12 cellular contexts compared by ENCODE assay signal in genomic region chr2:105858868-105859693, GRCh38.
DNase-seq lines count a peak whose midpoint lies in the region; ATAC-seq and TF ChIP-seq lines count a peak whose summit lies in the region.
"Had no signal": no experiment of that assay in that cellular context is flagged by ENCODE, and none has a peak within 500 bp of the region (broad histone marks: within the 10 kb centered on the region; RNA-seq: fewer than 3 reads in every experiment).

No MANE protein-coding gene starts in this region.

- no peak for TF ChIP-seq CTCF in esophagus squamous epithelium (IDR thresholded peaks at IDR 0.05)
- TF ChIP-seq CTCF in progenitor cell of endocrine pancreas (IDR thresholded peaks at IDR 0.05; ENCODE audit: unreplicated experiment), result no peak
- no peak for TF ChIP-seq CTCF in brain microvascular endothelial cell (IDR thresholded peaks at IDR 0.05; ENCODE audit: low read depth, low read length, missing control alignments)

- intact Hi-C loops in CD4-positive, alpha-beta memory T cell (cut with micrococcal nuclease), result no loop called here
- intact Hi-C loops in esophagus squamous epithelium (cut with DNase I), result no loop called here

- peak overlapping the region; percentile 6 to 20 for H3K4me3 ChIP-seq in CD4-positive, alpha-beta memory T cell (ENCODE audit: low read length in 2 of 2)
- H3K4me3 ChIP-seq in esophagus squamous epithelium (no peak overlapping the region), brain microvascular endothelial cell (ENCODE audit: low read depth, low read length) (no peak overlapping the region)
- H3K4me3 ChIP-seq: BLaER1 had no signal

- H3K27ac Mint-ChIP-seq in CD4-positive, alpha-beta memory T cell, result peak overlapping the region; percentile 92 to 99 (median 95)
- H3K27ac Mint-ChIP-seq in activated CD4-positive, alpha-beta memory T cell treated with anti-CD3 and anti-CD28 coated beads, Interleukin-2, amount 10 ng/mL, durations not matched to agents 7 days and 5 days, result peak overlapping the region; percentile 56
- no peak overlapping the region for H3K27ac Mint-ChIP-seq in progenitor cell of endocrine pancreas
- H3K27ac Mint-ChIP-seq: dendritic cell treated with granulocyte-macrophage colony-stimulating factor and Interleukin-4, amounts not matched to agents 40 ng/mL and 50 ng/mL, for 4 days had no signal

- DNase-seq in CD4-positive, alpha-beta memory T cell, result peak in 1 of 5 donors; percentile 59
- DNase-seq in activated CD4-positive, alpha-beta memory T cell treated with anti-CD3 and anti-CD28 coated beads, Interleukin-2, amount 10 ng/mL, durations not matched to agents 7 days and 5 days, result no peak
- DNase-seq in esophagus squamous epithelium (lab: John Stamatoyannopoulos, UW), result no peak
- no peak for DNase-seq in progenitor cell of endocrine pancreas (ENCODE audit: low spot score, unreplicated experiment)
- no peak for DNase-seq in brain microvascular endothelial cell
- no peak for DNase-seq in Ammon's horn (ENCODE audit: low spot score)
- DNase-seq: hippocampal formation, NCI-H510A treated with DMSO at 0.1 percent for 48 hours had no signal

- H3K4me1 Mint-ChIP-seq in CD4-positive, alpha-beta memory T cell, result peaks cover 76 to 94% (median 86%) of the 10 kb centered on the region in 4 donors
- peaks cover 91% of the 10 kb centered on the region for H3K4me1 Mint-ChIP-seq in activated CD4-positive, alpha-beta memory T cell treated with anti-CD3 and anti-CD28 coated beads, Interleukin-2, amount 10 ng/mL, durations not matched to agents 7 days and 5 days
- H3K4me1 Mint-ChIP-seq in progenitor cell of endocrine pancreas (ENCODE audit: low read depth), result peaks cover 1% of the 10 kb centered on the region

- H3K4me1 ChIP-seq in CD4-positive, alpha-beta memory T cell (ENCODE audit: insufficient read depth, low read length), result peaks cover 98% of the 10 kb centered on the region
- H3K4me1 ChIP-seq in esophagus squamous epithelium, result peaks cover 16 to 80% (median 51%) of the 10 kb centered on the region in 3 donors
- H3K4me1 ChIP-seq: BLaER1 had no signal

- in situ Hi-C loops in brain microvascular endothelial cell (cut with HindIII; ENCODE audit: low pct_ligation_motif_present, low sequenced_read_pairs), result no loop called here

- no peak for TF ChIP-seq POLR2A in esophagus squamous epithelium (IDR thresholded peaks at IDR 0.05)

- no peaks in the 10 kb centered on the region for H3K9me3 Mint-ChIP-seq in CD4-positive, alpha-beta memory T cell
- H3K9me3 Mint-ChIP-seq in activated CD4-positive, alpha-beta memory T cell treated with anti-CD3 and anti-CD28 coated beads, Interleukin-2, amount 10 ng/mL, durations not matched to agents 7 days and 5 days, result no peaks in the 10 kb centered on the region
- no peaks in the 10 kb centered on the region for H3K9me3 Mint-ChIP-seq in progenitor cell of endocrine pancreas (ENCODE audit: low read depth)
- H3K9me3 Mint-ChIP-seq: dendritic cell treated with granulocyte-macrophage colony-stimulating factor and Interleukin-4, amounts not matched to agents 40 ng/mL and 50 ng/mL, for 4 days had no signal

- peaks cover 45 to 72% of the 10 kb centered on the region in 2 donors for H3K36me3 Mint-ChIP-seq in CD4-positive, alpha-beta memory T cell
- H3K36me3 Mint-ChIP-seq in activated CD4-positive, alpha-beta memory T cell treated with anti-CD3 and anti-CD28 coated beads, Interleukin-2, amount 10 ng/mL, durations not matched to agents 7 days and 5 days (ENCODE audit: low read depth), result peaks cover 74% of the 10 kb centered on the region
- peaks cover 16% of the 10 kb centered on the region for H3K36me3 Mint-ChIP-seq in progenitor cell of endocrine pancreas (ENCODE audit: insufficient read depth)

- CTCF ChIA-PET in CD4-positive, alpha-beta memory T cell (lab: Charles Lee; ENCODE audit: partially characterized antibody), result interaction anchor here (1.0 to 3.9 kb wide), 7 partner anchors 11 to 236 kb away, joined by 3 to 29 read pairs (median 4); no protein-coding TSS in a partner anchor
- CTCF ChIA-PET in activated CD4-positive, alpha-beta memory T cell treated with anti-CD3 and anti-CD28 coated beads, Interleukin-2, amount 10 ng/mL, durations not matched to agents 7 days and 5 days (lab: Charles Lee), result interaction anchor here (0.6 to 2.1 kb wide), 5 partner anchors 69 to 494 kb away, joined by 3 to 6 read pairs (median 3); no protein-coding TSS in a partner anchor

- peak overlapping the region in 7 of 8 donors; percentile 57 to 94 (median 81) for H3K4me3 Mint-ChIP-seq in CD4-positive, alpha-beta memory T cell
- no peak overlapping the region for H3K4me3 Mint-ChIP-seq in activated CD4-positive, alpha-beta memory T cell treated with anti-CD3 and anti-CD28 coated beads, Interleukin-2, amount 10 ng/mL, durations not matched to agents 7 days and 5 days
- H3K4me3 Mint-ChIP-seq in progenitor cell of endocrine pancreas (ENCODE audit: low read depth), result no peak overlapping the region
- H3K4me3 Mint-ChIP-seq: dendritic cell treated with granulocyte-macrophage colony-stimulating factor and Interleukin-4, amounts not matched to agents 40 ng/mL and 50 ng/mL, for 4 days had no signal

- peak overlapping the region; percentile 81 for H3K27ac ChIP-seq in CD4-positive, alpha-beta memory T cell (ENCODE audit: low read depth, low read length)
- H3K27ac ChIP-seq in esophagus squamous epithelium (peak overlapping the region; percentile 39 to 84 (median 59)), brain microvascular endothelial cell (no peak overlapping the region)
- H3K27ac ChIP-seq: BLaER1 had no signal

- H3K27me3 Mint-ChIP-seq in CD4-positive, alpha-beta memory T cell, result no peaks in the 10 kb centered on the region
- H3K27me3 Mint-ChIP-seq in activated CD4-positive, alpha-beta memory T cell treated with anti-CD3 and anti-CD28 coated beads, Interleukin-2, amount 10 ng/mL, durations not matched to agents 7 days and 5 days, result no peaks in the 10 kb centered on the region
- H3K27me3 Mint-ChIP-seq in progenitor cell of endocrine pancreas, result no peaks in the 10 kb centered on the region
- H3K27me3 Mint-ChIP-seq: dendritic cell treated with granulocyte-macrophage colony-stimulating factor and Interleukin-4, amounts not matched to agents 40 ng/mL and 50 ng/mL, for 4 days had no signal

- H3K36me3 ChIP-seq in CD4-positive, alpha-beta memory T cell (ENCODE audit: insufficient read depth, low read length), result peaks cover 11% of the 10 kb centered on the region
- peaks cover 0 to 15% (median 3%) of the 10 kb centered on the region in 3 donors for H3K36me3 ChIP-seq in esophagus squamous epithelium
- no peaks in the 10 kb centered on the region for H3K36me3 ChIP-seq in brain microvascular endothelial cell (replicated peaks)

- ATAC-seq in GM21515 (IDR thresholded peaks at IDR 0.05; ENCODE audit: unreplicated experiment) (peak; percentile 51), GM18867 (IDR thresholded peaks at IDR 0.05; ENCODE audit: unreplicated experiment) (no peak)

- 40 to 47% methylated on average over 5 to 8 of the region's 8 CpGs for WGBS in esophagus squamous epithelium, 2 donors

- POLR2A ChIA-PET in CD4-positive, alpha-beta memory T cell (lab: Charles Lee; ENCODE audit: partially characterized antibody), result interaction anchor here (0.7 to 5.3 kb wide), 14 partner anchors 11 to 235 kb away, joined by 3 to 34 read pairs (median 4); no protein-coding TSS in a partner anchor
- POLR2A ChIA-PET in activated CD4-positive, alpha-beta memory T cell treated with anti-CD3 and anti-CD28 coated beads, Interleukin-2, amount 10 ng/mL, durations not matched to agents 7 days and 5 days (lab: Charles Lee), result interaction anchor here (1.0 to 2.8 kb wide), 6 partner anchors 9 to 113 kb away, joined by 3 to 9 read pairs (median 4); no protein-coding TSS in a partner anchor

- H3K27me3 ChIP-seq in CD4-positive, alpha-beta memory T cell (ENCODE audit: insufficient read depth, low read length), result no peaks in the 10 kb centered on the region
- no peaks in the 10 kb centered on the region for H3K27me3 ChIP-seq in esophagus squamous epithelium
- H3K27me3 ChIP-seq in brain microvascular endothelial cell (replicated peaks), result no peaks in the 10 kb centered on the region
- H3K27me3 ChIP-seq: BLaER1 had no signal

- no peaks in the 10 kb centered on the region for H3K9me3 ChIP-seq in CD4-positive, alpha-beta memory T cell (ENCODE audit: control insufficient read depth in 1 of 2, low read length in 2 of 2)
- H3K9me3 ChIP-seq in esophagus squamous epithelium, result no peaks in the 10 kb centered on the region
- H3K9me3 ChIP-seq: BLaER1 had no signal

Comparison
In these comparisons a context has a peak if more than half of its experiments do, and no peak if none do; other contexts are left out.
1. H3K4me3 ChIP-seq: peak in CD4-positive, alpha-beta memory T cell (2 of 2); none in esophagus squamous epithelium (0 of 4) and brain microvascular endothelial cell (single experiment).
2. H3K4me3 Mint-ChIP-seq: peak in CD4-positive, alpha-beta memory T cell (7 of 8); none in activated CD4-positive, alpha-beta memory T cell treated with anti-CD3 and anti-CD28 coated beads, Interleukin-2, amount 10 ng/mL, durations not matched to agents 7 days and 5 days (single experiment) and progenitor cell of endocrine pancreas (single experiment).